1 cellular context compared by ENCODE assay signal in the genomic region with DNA sequence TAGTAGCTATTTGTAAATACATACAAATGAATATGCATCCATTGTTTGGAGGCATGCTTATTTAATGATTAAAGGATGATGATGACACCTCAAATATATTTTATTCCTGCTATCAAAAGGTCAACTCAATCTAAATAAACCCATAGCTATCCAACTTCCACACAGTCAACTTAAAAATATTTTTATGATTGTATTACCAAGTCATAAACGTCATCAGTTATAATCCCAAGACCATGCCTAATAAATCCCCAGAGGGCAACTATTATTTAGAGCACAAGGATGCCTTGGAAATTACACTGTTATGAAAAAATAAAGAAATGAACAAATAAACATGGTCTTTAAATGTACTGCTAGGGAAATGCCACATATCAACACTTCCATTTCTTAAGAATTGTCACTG.
TF ChIP-seq lines count a peak whose summit lies in the region.

No MANE protein-coding gene starts in this region.

TF ChIP-seq in HCT116, 20 proteins besides CTCF, POLR2A, EP300 and RAD21 (continued from another document):
- TF ChIP-seq EZH2phosphoT487 (IDR thresholded peaks at IDR 0.05; ENCODE audit: borderline replicate concordance) (no peak), CEBPB (IDR thresholded peaks at IDR 0.05; ENCODE audit: low read depth) (peak; percentile 20; the same call in 1 of the 2 replicates)
- TF ChIP-seq, protein P1, sequence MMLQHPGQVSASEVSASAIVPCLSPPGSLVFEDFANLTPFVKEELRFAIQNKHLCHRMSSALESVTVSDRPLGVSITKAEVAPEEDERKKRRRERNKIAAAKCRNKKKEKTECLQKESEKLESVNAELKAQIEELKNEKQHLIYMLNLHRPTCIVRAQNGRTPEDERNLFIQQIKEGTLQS (IDR thresholded peaks at IDR 0.05): 0 out of 2 replicates have a peak, but pooled peaks have one; percentile 18
